In genomic region chr13:99322297-99323103, GRCh38 we compare ENCODE assay signal across 8 cellular contexts. TPM values are rescaled to one million over a fixed set of nuclear protein-coding genes. Genes with fewer than 3 reads are reported as not detected.
DNase-seq lines count a peak whose midpoint lies in the region; ATAC-seq and TF ChIP-seq lines count a peak whose summit lies in the region.

No MANE protein-coding gene starts in this region.

- POLR2A ChIA-PET in activated CD4-positive, alpha-beta T cell treated with anti-CD3 and anti-CD28 coated beads, Interleukin-2, amount 10 ng/mL, durations not matched to agents 7 days and 5 days (lab: Charles Lee), result interaction anchor here (0.6 kb wide), 2 partner anchors 17 to 25 kb away, joined by 3 read pairs; no protein-coding TSS in a partner anchor

- ATAC-seq in HG03558 (IDR thresholded peaks at IDR 0.05; ENCODE audit: extremely low read depth, unreplicated experiment), result peak; percentile 82
- ATAC-seq in heart right ventricle, result peak in 7 of 8 donors; percentile 46 to 87 (median 62)
- ATAC-seq in aorta (ENCODE audit: low FRiP score), result peak; percentile 74

- H3K27ac ChIP-seq in heart right ventricle (peak overlapping the region in 6 of 10 donors; percentile 1 to 76 (median 26)), aorta (ENCODE audit: low read depth in 1 of 2, low read length in 2 of 2) (no peak overlapping the region)

- H3K27me3 Mint-ChIP-seq in activated CD4-positive, alpha-beta T cell treated with anti-CD3 and anti-CD28 coated beads, Interleukin-2, amount 10 ng/mL, durations not matched to agents 7 days and 5 days, result no peaks in the 10 kb centered on the region

- H3K27me3 ChIP-seq in heart right ventricle, result no peaks in the 10 kb centered on the region
- no peaks in the 10 kb centered on the region for H3K27me3 ChIP-seq in aorta (ENCODE audit: control insufficient read depth in 1 of 2, insufficient read depth in 2 of 2, low read length in 1 of 2)

- 78 to 83% methylated on average over 10 of the region's 10 CpGs for WGBS in heart right ventricle, 2 donors
- WGBS in aorta, 2 donors, result 76 to 79% methylated on average over 10 of the region's 10 CpGs

- peaks cover 53% of the 10 kb centered on the region for H3K36me3 Mint-ChIP-seq in activated CD4-positive, alpha-beta T cell treated with anti-CD3 and anti-CD28 coated beads, Interleukin-2, amount 10 ng/mL, durations not matched to agents 7 days and 5 days (ENCODE audit: low read depth)

- peak; percentile 84 for DNase-seq in EL
- DNase-seq in GM20000 (ENCODE audit: low spot score), result peak; percentile 59
- DNase-seq in activated CD4-positive, alpha-beta T cell treated with anti-CD3 and anti-CD28 coated beads, Interleukin-2, amount 10 ng/mL, durations not matched to agents 7 days and 5 days, result peak; percentile 54
- DNase-seq in heart right ventricle, result no peak
- DNase-seq in aorta, result no peak
- no peak for DNase-seq in NCI-H1930 (lab: John Stamatoyannopoulos, UW)
- no peak for DNase-seq in NCI-H2081 (lab: John Stamatoyannopoulos, UW)

- H3K4me3 Mint-ChIP-seq in activated CD4-positive, alpha-beta T cell treated with anti-CD3 and anti-CD28 coated beads, Interleukin-2, amount 10 ng/mL, durations not matched to agents 7 days and 5 days, result peak overlapping the region; percentile 47

- H3K4me3 ChIP-seq in heart right ventricle, result no peak overlapping the region
- H3K4me3 ChIP-seq in aorta (ENCODE audit: low read length in 2 of 2), result no peak overlapping the region

- no peak for TF ChIP-seq CTCF in GM20000 (IDR thresholded peaks at IDR 0.05; ENCODE audit: extremely low read depth, missing control alignments)
- TF ChIP-seq CTCF in heart right ventricle (IDR thresholded peaks at IDR 0.05), result no peak

- H3K9me3 ChIP-seq in heart right ventricle (no peaks in the 10 kb centered on the region), aorta (ENCODE audit: control insufficient read depth, low read length) (no peaks in the 10 kb centered on the region)

- H3K9me3 Mint-ChIP-seq in activated CD4-positive, alpha-beta T cell treated with anti-CD3 and anti-CD28 coated beads, Interleukin-2, amount 10 ng/mL, durations not matched to agents 7 days and 5 days, result no peaks in the 10 kb centered on the region

- peaks cover 64% of the 10 kb centered on the region for H3K4me1 Mint-ChIP-seq in activated CD4-positive, alpha-beta T cell treated with anti-CD3 and anti-CD28 coated beads, Interleukin-2, amount 10 ng/mL, durations not matched to agents 7 days and 5 days

- CTCF ChIA-PET in activated CD4-positive, alpha-beta T cell treated with anti-CD3 and anti-CD28 coated beads, Interleukin-2, amount 10 ng/mL, durations not matched to agents 7 days and 5 days (lab: Charles Lee), result interaction anchor here (0.9 to 2.0 kb wide), 11 partner anchors 9 to 115 kb away, joined by 3 to 6 read pairs (median 4); no protein-coding TSS in a partner anchor

- peaks cover 0 to 52% (median 0%) of the 10 kb centered on the region in 9 donors for H3K36me3 ChIP-seq in heart right ventricle
- no peaks in the 10 kb centered on the region for H3K36me3 ChIP-seq in aorta (ENCODE audit: control insufficient read depth in 1 of 2, insufficient read depth in 2 of 2, low read length in 1 of 2)

- intact Hi-C loops in heart right ventricle (cut with DNase I), result no loop called here
- intact Hi-C loops in aorta (cut with DNase I), result loop anchor here in 1 of 2 donors (5.0 kb wide), 1 partner anchor 40 kb away; no protein-coding TSS in a partner anchor

- peak overlapping the region; percentile 90 for H3K27ac Mint-ChIP-seq in activated CD4-positive, alpha-beta T cell treated with anti-CD3 and anti-CD28 coated beads, Interleukin-2, amount 10 ng/mL, durations not matched to agents 7 days and 5 days

- H3K4me1 ChIP-seq in heart right ventricle (peaks cover 0 to 65% (median 8%) of the 10 kb centered on the region in 9 donors), aorta (ENCODE audit: control insufficient read depth in 1 of 2, insufficient read depth in 2 of 2, low read length in 2 of 2) (peaks cover 3% of the 10 kb centered on the region in 2 donors)

RNA-seq across cellular contexts. Expression of gene GPR183, which starts 15.3 kb away (rescaled TPM):
- 10 to 100 TPM; 41.4 to 45.1 TPM for total RNA-seq in activated CD4-positive, alpha-beta T cell treated with anti-CD3 and anti-CD28 coated beads, Interleukin-2, amount 10 ng/mL, durations not matched to agents 7 days and 5 days
- total RNA-seq in heart right ventricle, result 1 to 10 TPM in 8 of 10 donors, under 1 TPM in 2; 0.49 to 8.6 (median 1.6) TPM
- polyA plus RNA-seq in heart right ventricle, result 1 to 10 TPM; 2.2 to 2.6 TPM
- 10 to 100 TPM; 18.7 to 25.3 TPM for total RNA-seq in aorta
- polyA plus RNA-seq in aorta, result 1 to 10 TPM; 1.7 to 9.1 TPM

Comparison
In these comparisons a context has a peak if more than half of its experiments do, and no peak if none do; other contexts are left out.
1. DNase-seq: peak in EL (single experiment), GM20000 (single experiment) and activated CD4-positive, alpha-beta T cell treated with anti-CD3 and anti-CD28 coated beads, Interleukin-2, amount 10 ng/mL, durations not matched to agents 7 days and 5 days (single experiment); none in heart right ventricle (0 of 2), aorta (0 of 2), NCI-H1930 (0 of 2) and NCI-H2081 (0 of 2).
2. H3K27ac ChIP-seq: peak in heart right ventricle (6 of 10); none in aorta (0 of 2).
3. Peak in every context shown above with its lines, with median percentiles within 50 percentile points of each other: ATAC-seq.